Comparison of ENCODE assay signal across 8 cellular contexts in the genomic region with DNA sequence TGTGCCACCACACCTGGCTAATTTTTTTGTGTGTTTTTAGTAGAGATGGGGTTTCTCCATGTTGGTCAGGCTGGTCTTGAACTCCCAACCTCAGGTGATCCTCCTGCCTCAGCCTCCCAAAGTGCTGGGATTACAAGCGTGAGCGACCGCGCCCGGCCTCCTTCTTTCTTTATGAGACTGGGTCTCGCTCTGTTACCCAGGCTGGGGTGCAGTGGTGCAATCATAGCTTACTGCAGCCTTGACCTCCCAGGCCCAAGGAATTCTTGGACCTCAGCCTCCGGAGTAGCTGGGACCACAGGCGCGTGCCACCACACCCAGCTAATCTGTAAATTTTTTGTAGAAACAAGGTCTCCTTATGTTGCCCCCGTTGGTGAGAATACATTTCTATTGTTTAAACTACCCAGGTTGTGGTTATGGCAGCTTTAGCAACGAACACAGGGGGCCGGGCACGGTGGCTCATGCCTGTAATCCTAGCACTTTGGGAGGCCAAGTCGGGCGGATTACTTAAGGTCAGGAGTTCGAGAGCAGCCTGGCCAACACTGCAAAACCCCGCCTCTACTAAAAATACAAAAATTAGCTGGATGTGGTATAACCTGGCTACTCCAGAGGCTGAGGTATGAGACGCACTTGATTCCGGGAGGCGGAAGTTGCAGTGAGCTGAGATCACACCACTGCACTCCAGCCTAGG. TPM values are rescaled to one million over a fixed set of nuclear protein-coding genes. Genes with fewer than 3 reads are reported as not detected.
DNase-seq lines count a peak whose midpoint lies in the region; ATAC-seq and TF ChIP-seq lines count a peak whose summit lies in the region.
"Not testable (repeated sequence)": the region's sequence is repeated elsewhere in the genome, so short reads cannot be mapped to it uniquely, and the experiment has no call there.

No MANE protein-coding gene starts in this region.

- peak overlapping the region; percentile 89 for H3K4me3 Mint-ChIP-seq in activated CD4-positive, alpha-beta memory T cell treated with anti-CD3 and anti-CD28 coated beads for 36 hours
- peak overlapping the region; percentile 92 for H3K4me3 Mint-ChIP-seq in glutamatergic neuron (ENCODE audit: unreplicated experiment)

- peak overlapping the region; percentile 93 for H3K9ac ChIP-seq in mammary epithelial cell (ENCODE audit: insufficient read depth, low read length)

- BruUV-seq in mammary epithelial cell (replicated peaks; lab: Mats Ljungman, UMichigan), result not testable (repeated sequence)

- CTCF ChIA-PET in activated CD4-positive, alpha-beta memory T cell treated with anti-CD3 and anti-CD28 coated beads for 36 hours (lab: Charles Lee), result interaction anchor here (0.6 to 4.2 kb wide), 6 partner anchors 18 to 177 kb away, joined by 3 to 60 read pairs (median 5); a partner anchor contains a TSS
- CTCF ChIA-PET in mammary epithelial cell (lab: Charles Lee; ENCODE audit: low non-redundant PET), result interaction anchor here (0.6 kb wide), 2 partner anchors 162 to 177 kb away, joined by 3 to 4 read pairs; no protein-coding TSS in a partner anchor

- H3K27ac ChIP-seq in mammary epithelial cell (ENCODE audit: insufficient read depth, low read depth, low read length) (peak overlapping the region; percentile 87), aorta (ENCODE audit: low read depth in 1 of 2, low read length in 2 of 2) (peak overlapping the region in 1 of 2 donors; percentile 21)

- H3K4me3 ChIP-seq in NB4 (ENCODE audit: low read depth, low read length) (peak overlapping the region; percentile 95), mammary epithelial cell (replicated peaks in 1 of 3; ENCODE audit: insufficient read depth in 1 of 3, low read depth in 2 of 3, low read length in 3 of 3) (peak overlapping the region; percentile 88 to 98 (median 92)), skeletal muscle cell (ENCODE audit: low read depth, low read length) (peak overlapping the region; percentile 98), aorta (ENCODE audit: low read length in 2 of 2) (peak overlapping the region in 1 of 2 donors; percentile 80)
- H3K4me3 ChIP-seq in mucosa of descending colon, result not testable (repeated sequence)

- in situ Hi-C loops in mammary epithelial cell (cut with MboI; ENCODE audit: low sequenced_read_pairs in 2 of 2), result not testable (repeated sequence)

- not testable (repeated sequence) for H3K9me3 ChIP-seq in mammary epithelial cell (replicated peaks; ENCODE audit: insufficient read depth, low read length); mucosa of descending colon; aorta (ENCODE audit: control insufficient read depth, low read length)

- ATAC-seq in mucosa of descending colon, result peak; percentile 59
- peak; percentile 39 for ATAC-seq in aorta (ENCODE audit: low FRiP score)

- not testable (repeated sequence) for H3K27me3 ChIP-seq in mammary epithelial cell (ENCODE audit: insufficient read depth, low read length); aorta (ENCODE audit: control insufficient read depth in 1 of 2, insufficient read depth in 2 of 2, low read length in 1 of 2)

- H3K36me3 ChIP-seq in mammary epithelial cell (ENCODE audit: insufficient read depth, low read length); mucosa of descending colon (ENCODE audit: low read depth); aorta (ENCODE audit: control insufficient read depth in 1 of 2, insufficient read depth in 2 of 2, low read length in 1 of 2): not testable (repeated sequence)

- H3K4me1 ChIP-seq in mammary epithelial cell (ENCODE audit: insufficient read depth, low read length), result peaks cover 10% of the 10 kb centered on the region
- not testable (repeated sequence) for H3K4me1 ChIP-seq in mucosa of descending colon (ENCODE audit: low read depth); aorta (ENCODE audit: control insufficient read depth in 1 of 2, insufficient read depth in 2 of 2, low read length in 2 of 2)

- not testable (repeated sequence) for H3K27me3 Mint-ChIP-seq in activated CD4-positive, alpha-beta memory T cell treated with anti-CD3 and anti-CD28 coated beads for 36 hours
- peaks cover 21% of the 10 kb centered on the region for H3K27me3 Mint-ChIP-seq in glutamatergic neuron (ENCODE audit: unreplicated experiment)

- H2AFZ ChIP-seq in mammary epithelial cell (ENCODE audit: low read depth, low read length), result not testable (repeated sequence)

- not testable (repeated sequence) for H3K9me3 Mint-ChIP-seq in activated CD4-positive, alpha-beta memory T cell treated with anti-CD3 and anti-CD28 coated beads for 36 hours
- H3K9me3 Mint-ChIP-seq in glutamatergic neuron (ENCODE audit: unreplicated experiment), result peaks cover 21% of the 10 kb centered on the region

- not testable (repeated sequence) for H4K20me1 ChIP-seq in mammary epithelial cell (ENCODE audit: insufficient read depth, low read length)

- peaks cover 16% of the 10 kb centered on the region for H3K4me1 Mint-ChIP-seq in activated CD4-positive, alpha-beta memory T cell treated with anti-CD3 and anti-CD28 coated beads for 36 hours (ENCODE audit: low read depth)
- peaks cover 23% of the 10 kb centered on the region for H3K4me1 Mint-ChIP-seq in glutamatergic neuron (ENCODE audit: low read depth, unreplicated experiment)

- TF ChIP-seq CTCF in NB4 (IDR thresholded peaks at IDR 0.05; ENCODE audit: low read depth, low read length); mammary epithelial cell (conservative IDR thresholded peaks at IDR 0.05 in 1 of 2, IDR thresholded peaks at IDR 0.05 in 1 of 2; ENCODE audit: extremely low read depth in 1 of 2, insufficient read depth in 1 of 2, low read depth in 1 of 2, low read length in 2 of 2); glutamatergic neuron (IDR thresholded peaks at IDR 0.05; ENCODE audit: partially characterized antibody, unreplicated experiment); mucosa of descending colon (IDR thresholded peaks at IDR 0.05): not testable (repeated sequence)

- not testable (repeated sequence) for TF ChIP-seq POLR2A in NB4 (IDR thresholded peaks at IDR 0.05; ENCODE audit: extremely low read depth, insufficient read length)

- POLR2A ChIA-PET in activated CD4-positive, alpha-beta memory T cell treated with anti-CD3 and anti-CD28 coated beads for 36 hours (lab: Charles Lee), result interaction anchor here (0.7 to 2.2 kb wide), 3 partner anchors 37 to 82 kb away, joined by 3 to 9 read pairs (median 9); a partner anchor contains a TSS

- H3K4me2 ChIP-seq in mammary epithelial cell (ENCODE audit: insufficient read depth, low read depth, low read length), result peak overlapping the region; percentile 98

- dilution Hi-C loops in mammary epithelial cell (cut with HindIII; ENCODE audit: low sequenced_read_pairs), result not testable (repeated sequence)

- peak; percentile 49 for DNase-seq in Daoy (ENCODE audit: low read depth)
- not testable (repeated sequence) for DNase-seq in NB4 (ENCODE audit: low read depth); mammary epithelial cell; glutamatergic neuron; skeletal muscle cell (ENCODE audit: low read depth)
- DNase-seq in activated CD4-positive, alpha-beta memory T cell treated with anti-CD3 and anti-CD28 coated beads for 36 hours, result peak; percentile 49
- peak in 2 of 3 donors; percentile 31 to 42 for DNase-seq in mucosa of descending colon
- peak; percentile 68 to 81 for DNase-seq in aorta

- H3K79me2 ChIP-seq in mammary epithelial cell (ENCODE audit: insufficient read depth, low read length), result peaks cover 30% of the 10 kb centered on the region

- 59% methylated on average over 19 of the region's 20 CpGs for WGBS in mammary epithelial cell (ENCODE audit: low coverage, missing lambda C conversion rate)
- 48 to 50% methylated on average over 20 of the region's 20 CpGs for WGBS in aorta, 2 donors

- intact Hi-C loops in activated CD4-positive, alpha-beta memory T cell treated with anti-CD3 and anti-CD28 coated beads for 36 hours (cut with micrococcal nuclease), result loop anchor here (5.0 kb wide), 2 partner anchors 61 to 176 kb away; a partner anchor contains a TSS
- intact Hi-C loops in mammary epithelial cell (cut with micrococcal nuclease); mucosa of descending colon (cut with DNase I, micrococcal nuclease): not testable (repeated sequence)
- intact Hi-C loops in aorta (cut with DNase I), result loop anchor here (5.0 to 10.0 kb wide), 3 partner anchors 41 to 183 kb away; no protein-coding TSS in a partner anchor

- H3K27ac Mint-ChIP-seq in activated CD4-positive, alpha-beta memory T cell treated with anti-CD3 and anti-CD28 coated beads for 36 hours, result peak overlapping the region; percentile 59
- H3K27ac Mint-ChIP-seq in glutamatergic neuron (ENCODE audit: unreplicated experiment), result peak overlapping the region; percentile 94

- not testable (repeated sequence) for H3K36me3 Mint-ChIP-seq in activated CD4-positive, alpha-beta memory T cell treated with anti-CD3 and anti-CD28 coated beads for 36 hours; glutamatergic neuron (ENCODE audit: unreplicated experiment)

RNA-seq across cellular contexts. Expression of a gene that starts 1.2 kb away (rescaled TPM):
- total RNA-seq in Daoy (2014; rRNA removed; shearing (Covaris generic)), result 2.3 and 3.9 TPM in 2 replicates
- 1 to 10 TPM; 8.8 to 9.5 TPM for total RNA-seq in activated CD4-positive, alpha-beta memory T cell treated with anti-CD3 and anti-CD28 coated beads for 36 hours
- total RNA-seq in mammary epithelial cell (10 to 100 TPM; 15.8 to 19.5 TPM), glutamatergic neuron (ENCODE audit: unreplicated experiment) (205 TPM), mucosa of descending colon (10 to 100 TPM in 1 of 3 donors, 1 to 10 TPM in 2; 6.0 to 10.3 (median 6.4) TPM), aorta (10 to 100 TPM in 1 of 2 donors, 1 to 10 TPM in 1; 8.6 to 12.0 TPM)
- polyA plus RNA-seq in mammary epithelial cell (10.6 TPM), aorta (1 to 10 TPM; 1.5 to 9.6 TPM)
- 33.7 TPM for polyA minus RNA-seq in mammary epithelial cell

RNA-seq across cellular contexts. Expression of a gene that starts 41.9 kb away (rescaled TPM):
- 0.80 TPM in 1 of 2 replicates, not detected in the other for total RNA-seq in Daoy (2014; rRNA removed; shearing (Covaris generic))
- 1 to 10 TPM; 2.7 to 3.7 TPM for total RNA-seq in activated CD4-positive, alpha-beta memory T cell treated with anti-CD3 and anti-CD28 coated beads for 36 hours
- total RNA-seq in mammary epithelial cell (not detected), glutamatergic neuron (ENCODE audit: unreplicated experiment) (1.2 TPM), mucosa of descending colon (under 1 TPM; 0.17 to 0.35 (median 0.22) TPM), aorta (under 1 TPM in 1 of 2 donors, not detected in 1; 0.57 TPM)
- polyA plus RNA-seq in mammary epithelial cell (0.01 TPM), aorta (1 to 10 TPM; 1.3 to 1.4 TPM)
- polyA minus RNA-seq in mammary epithelial cell, result not detected

Comparison
In these comparisons a context has a peak if more than half of its experiments do, and no peak if none do; other contexts are left out.
1. RNA of a gene that starts 1.2 kb away (total RNA-seq): 205 TPM in glutamatergic neuron (single experiment); 15.8 to 19.5 TPM in mammary epithelial cell, 8.6 to 12.0 TPM in aorta, 8.8 to 9.5 TPM in activated CD4-positive, alpha-beta memory T cell treated with anti-CD3 and anti-CD28 coated beads for 36 hours, 6.0 to 10.3 TPM in mucosa of descending colon and 2.3 to 3.9 TPM in Daoy; every median in the first group is over 10 times any median in the second.